ENCODE assay signal across 1 cellular context in the genomic region with DNA sequence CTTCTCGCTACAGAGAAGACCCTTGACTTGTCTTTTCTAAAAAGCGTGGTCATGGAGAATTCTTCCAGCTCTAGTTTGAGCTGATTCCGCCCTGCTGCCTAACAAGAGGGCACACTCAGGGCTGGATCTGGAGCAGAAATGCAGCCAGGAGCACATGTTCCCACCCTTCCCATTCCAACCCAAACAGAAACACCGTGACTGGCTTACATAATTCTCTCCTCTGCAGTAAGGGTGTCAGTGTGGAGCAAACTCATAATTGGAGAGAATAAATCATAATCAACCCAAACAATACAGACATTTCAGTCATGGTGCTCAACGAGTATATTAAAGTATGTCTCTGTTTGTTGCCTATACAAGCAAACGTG.
TF ChIP-seq lines count a peak whose summit lies in the region.

No MANE protein-coding gene starts in this region.

TF ChIP-seq in HepG2, 621 proteins besides CTCF, POLR2A, EP300 and RAD21:
- TF ChIP-seq, protein P1, sequence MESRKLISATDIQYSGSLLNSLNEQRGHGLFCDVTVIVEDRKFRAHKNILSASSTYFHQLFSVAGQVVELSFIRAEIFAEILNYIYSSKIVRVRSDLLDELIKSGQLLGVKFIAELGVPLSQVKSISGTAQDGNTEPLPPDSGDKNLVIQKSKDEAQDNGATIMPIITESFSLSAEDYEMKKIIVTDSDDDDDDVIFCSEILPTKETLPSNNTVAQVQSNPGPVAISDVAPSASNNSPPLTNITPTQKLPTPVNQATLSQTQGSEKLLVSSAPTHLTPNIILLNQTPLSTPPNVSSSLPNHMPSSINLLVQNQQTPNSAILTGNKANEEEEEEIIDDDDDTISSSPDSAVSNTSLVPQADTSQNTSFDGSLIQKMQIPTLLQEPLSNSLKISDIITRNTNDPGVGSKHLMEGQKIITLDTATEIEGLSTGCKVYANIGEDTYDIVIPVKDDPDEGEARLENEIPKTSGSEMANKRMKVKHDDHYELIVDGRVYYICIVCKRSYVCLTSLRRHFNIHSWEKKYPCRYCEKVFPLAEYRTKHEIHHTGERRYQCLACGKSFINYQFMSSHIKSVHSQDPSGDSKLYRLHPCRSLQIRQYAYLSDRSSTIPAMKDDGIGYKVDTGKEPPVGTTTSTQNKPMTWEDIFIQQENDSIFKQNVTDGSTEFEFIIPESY (CRISPR knock-in tag; IDR thresholded peaks at IDR 0.05): no peak
- TF ChIP-seq PAX8 (CRISPR knock-in tag; IDR thresholded peaks at IDR 0.05; ENCODE audit: borderline replicate concordance) (no peak), SPEN (CRISPR knock-in tag; IDR thresholded peaks at IDR 0.05; ENCODE audit: low read depth) (no peak)
